Comparison of ENCODE assay signal across 8 cellular contexts in the genomic region with DNA sequence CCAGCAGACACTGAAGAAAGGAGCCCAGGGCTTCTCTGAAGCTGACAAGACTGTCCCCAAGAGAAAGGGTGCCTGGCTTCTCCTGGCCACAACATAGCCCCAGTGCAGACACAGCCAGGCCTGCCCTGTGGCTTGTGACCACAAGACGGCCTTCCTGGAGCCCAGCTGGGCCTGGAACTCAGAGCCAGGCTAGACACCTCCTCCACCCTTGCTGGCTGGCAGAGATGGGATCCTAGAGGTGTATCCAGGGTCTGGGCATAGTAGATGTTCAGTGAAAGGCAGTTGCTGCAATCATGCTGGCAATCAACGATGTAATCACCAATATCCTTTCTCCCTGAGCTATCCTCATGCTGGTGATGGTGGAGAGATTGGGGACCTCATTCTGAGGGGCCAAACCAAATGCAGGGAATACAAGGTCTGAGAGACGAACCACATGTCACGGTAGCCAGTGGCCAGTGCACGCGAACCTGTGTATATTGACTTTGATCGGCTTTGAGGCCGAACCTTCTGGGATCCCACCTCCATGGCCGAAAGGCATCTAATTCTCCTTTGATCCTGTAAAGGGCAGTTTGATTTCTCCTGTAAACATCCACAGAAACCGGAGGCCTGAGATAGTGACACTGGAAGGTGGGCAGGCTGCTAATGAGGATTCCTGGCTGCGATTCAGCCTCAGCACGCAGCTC.
DNase-seq lines count a peak whose midpoint lies in the region; ATAC-seq, FAIRE-seq and TF ChIP-seq lines count a peak whose summit lies in the region.

No MANE protein-coding gene starts in this region.

- intact Hi-C loops in activated T-helper 1 cell treated with anti-CD3 and anti-CD28 coated beads, Interleukin-12 subunit alpha, Interleukin-12 subunit beta, Interleukin-2, Interleukin-4 antibody, amounts not matched to agents 30 ng/mL and 10 ng/mL and 1 ng/mL, durations not matched to agents 14 hours and 24 hours and 36 hours (cut with micrococcal nuclease): no loop called here

- 56% methylated on average over 12 of the region's 12 CpGs for WGBS in hepatocyte (ENCODE audit: low lambda C conversion rate, missing lambda C conversion rate)

- H3K27ac ChIP-seq in hepatocyte: peak overlapping the region; percentile 49

- no peak for ATAC-seq in stimulated activated naive B cell treated with anti-CD40 and anti-IgM and Interleukin-4, amounts not matched to agents 10 μg/mL and 1 μg/mL and 100 μg/mL, for 72 hours (replicated peaks)
- ATAC-seq in HG02610 (IDR thresholded peaks at IDR 0.05; ENCODE audit: unreplicated experiment): no peak

- no peaks in the 10 kb centered on the region for H3K27me3 ChIP-seq in hepatocyte

- H3K79me2 ChIP-seq in hepatocyte: no peaks in the 10 kb centered on the region

- H3K4me3 ChIP-seq in hepatocyte: no peak overlapping the region

- TF ChIP-seq CTCF in hepatocyte (IDR thresholded peaks at IDR 0.05; ENCODE audit: poor library complexity): no peak

- no peak overlapping the region for H2AFZ ChIP-seq in hepatocyte

- peaks cover 9% of the 10 kb centered on the region for H3K27me3 Mint-ChIP-seq in activated T-helper 1 cell treated with anti-CD3 and anti-CD28 coated beads, Interleukin-12 subunit alpha, Interleukin-12 subunit beta, Interleukin-2, Interleukin-4 antibody, amounts not matched to agents 30 ng/mL and 10 ng/mL and 1 ng/mL, durations not matched to agents 14 hours and 24 hours and 36 hours (ENCODE audit: insufficient read depth)
- peaks cover 4 to 10% of the 10 kb centered on the region in 2 donors for H3K27me3 Mint-ChIP-seq in stimulated activated naive B cell treated with anti-CD40 and anti-IgM and Interleukin-4, amounts not matched to agents 10 μg/mL and 1 μg/mL and 100 μg/mL, for 72 hours

- DNase-seq in NCI-H1092 treated with DMSO at 0.1 percent for 48 hours (lab: John Stamatoyannopoulos, UW) (peak; percentile 59), NCI-H1092 (lab: John Stamatoyannopoulos, UW) (no peak), hepatocyte (ENCODE audit: low spot score) (no peak), GM12891 (ENCODE audit: insufficient read length, low spot score) (no peak)
- no peak for DNase-seq in activated T-helper 1 cell treated with anti-CD3 and anti-CD28 coated beads, Interleukin-12 subunit alpha, Interleukin-12 subunit beta, Interleukin-2, Interleukin-4 antibody, amounts not matched to agents 30 ng/mL and 10 ng/mL and 1 ng/mL, durations not matched to agents 14 hours and 24 hours and 36 hours (ENCODE audit: low spot score)
- DNase-seq in stimulated activated naive B cell treated with anti-CD40 and anti-IgM and Interleukin-4, amounts not matched to agents 10 μg/mL and 1 μg/mL and 100 μg/mL, for 72 hours: no peak
- no peak for DNase-seq in activated CD4-positive, alpha-beta T cell treated with anti-CD3 and anti-CD28 coated beads for 4 hours

- peaks cover 1% of the 10 kb centered on the region for H3K36me3 Mint-ChIP-seq in activated T-helper 1 cell treated with anti-CD3 and anti-CD28 coated beads, Interleukin-12 subunit alpha, Interleukin-12 subunit beta, Interleukin-2, Interleukin-4 antibody, amounts not matched to agents 30 ng/mL and 10 ng/mL and 1 ng/mL, durations not matched to agents 14 hours and 24 hours and 36 hours (ENCODE audit: low read depth)
- H3K36me3 Mint-ChIP-seq in stimulated activated naive B cell treated with anti-CD40 and anti-IgM and Interleukin-4, amounts not matched to agents 10 μg/mL and 1 μg/mL and 100 μg/mL, for 72 hours: peaks cover 2 to 5% of the 10 kb centered on the region in 2 donors

- H3K4me1 Mint-ChIP-seq in activated T-helper 1 cell treated with anti-CD3 and anti-CD28 coated beads, Interleukin-12 subunit alpha, Interleukin-12 subunit beta, Interleukin-2, Interleukin-4 antibody, amounts not matched to agents 30 ng/mL and 10 ng/mL and 1 ng/mL, durations not matched to agents 14 hours and 24 hours and 36 hours (ENCODE audit: low read depth): no peaks in the 10 kb centered on the region
- peaks cover 0 to 6% of the 10 kb centered on the region in 2 donors for H3K4me1 Mint-ChIP-seq in stimulated activated naive B cell treated with anti-CD40 and anti-IgM and Interleukin-4, amounts not matched to agents 10 μg/mL and 1 μg/mL and 100 μg/mL, for 72 hours

- H3K4me2 ChIP-seq in hepatocyte: peak overlapping the region; percentile 66

- no peak for FAIRE-seq in GM12891 (lab: Jason Lieb, UNC)

- H3K9me3 Mint-ChIP-seq in activated T-helper 1 cell treated with anti-CD3 and anti-CD28 coated beads, Interleukin-12 subunit alpha, Interleukin-12 subunit beta, Interleukin-2, Interleukin-4 antibody, amounts not matched to agents 30 ng/mL and 10 ng/mL and 1 ng/mL, durations not matched to agents 14 hours and 24 hours and 36 hours: peaks cover 3% of the 10 kb centered on the region
- peaks cover 7 to 10% of the 10 kb centered on the region in 2 donors for H3K9me3 Mint-ChIP-seq in stimulated activated naive B cell treated with anti-CD40 and anti-IgM and Interleukin-4, amounts not matched to agents 10 μg/mL and 1 μg/mL and 100 μg/mL, for 72 hours

- H3K27ac Mint-ChIP-seq in activated T-helper 1 cell treated with anti-CD3 and anti-CD28 coated beads, Interleukin-12 subunit alpha, Interleukin-12 subunit beta, Interleukin-2, Interleukin-4 antibody, amounts not matched to agents 30 ng/mL and 10 ng/mL and 1 ng/mL, durations not matched to agents 14 hours and 24 hours and 36 hours: no peak overlapping the region
- H3K27ac Mint-ChIP-seq in stimulated activated naive B cell treated with anti-CD40 and anti-IgM and Interleukin-4, amounts not matched to agents 10 μg/mL and 1 μg/mL and 100 μg/mL, for 72 hours: peak overlapping the region; percentile 31

- no peaks in the 10 kb centered on the region for H4K20me1 ChIP-seq in hepatocyte (ENCODE audit: insufficient read depth, poor library complexity, severe bottlenecking)

- no peaks in the 10 kb centered on the region for H3K9me2 ChIP-seq in hepatocyte (replicated peaks; ENCODE audit: insufficient read depth)

- H3K36me3 ChIP-seq in hepatocyte (replicated peaks; ENCODE audit: insufficient read depth, low read depth): no peaks in the 10 kb centered on the region

- peak overlapping the region; percentile 24 for H3K4me3 Mint-ChIP-seq in activated T-helper 1 cell treated with anti-CD3 and anti-CD28 coated beads, Interleukin-12 subunit alpha, Interleukin-12 subunit beta, Interleukin-2, Interleukin-4 antibody, amounts not matched to agents 30 ng/mL and 10 ng/mL and 1 ng/mL, durations not matched to agents 14 hours and 24 hours and 36 hours
- peak overlapping the region in 1 of 2 donors; percentile 62 for H3K4me3 Mint-ChIP-seq in stimulated activated naive B cell treated with anti-CD40 and anti-IgM and Interleukin-4, amounts not matched to agents 10 μg/mL and 1 μg/mL and 100 μg/mL, for 72 hours

- TF ChIP-seq POLR2A in GM12891 (IDR thresholded peaks at IDR 0.05; ENCODE audit: low read depth, low read length): no peak

- H3K4me1 ChIP-seq in hepatocyte (ENCODE audit: insufficient read depth): peaks cover 6% of the 10 kb centered on the region

- H3K9me3 ChIP-seq in hepatocyte (ENCODE audit: low read depth): no peaks in the 10 kb centered on the region

TF ChIP-seq in GM12891, 5 proteins besides CTCF, POLR2A, EP300 and RAD21:
- TF ChIP-seq PAX5 (IDR thresholded peaks at IDR 0.05; ENCODE audit: insufficient read depth, low read length, severe bottlenecking): no peak
- no peak for TF ChIP-seq TAF1 (IDR thresholded peaks at IDR 0.05; ENCODE audit: low read depth, low read length)
- no peak for TF ChIP-seq POU2F2 (IDR thresholded peaks at IDR 0.05; ENCODE audit: low read depth, low read length)
- TF ChIP-seq POLR2AphosphoS5 (IDR thresholded peaks at IDR 0.05; ENCODE audit: low read depth, low read length): no peak
- no peak for TF ChIP-seq SPI1 (IDR thresholded peaks at IDR 0.05; ENCODE audit: low read depth, low read length)
